1 cellular context compared by ENCODE assay signal in genomic region chr17:43337684-43338428, GRCh38.
TF ChIP-seq lines count a peak whose summit lies in the region.

No MANE protein-coding gene starts in this region.

TF ChIP-seq in GM23338, 12 proteins besides CTCF, POLR2A, EP300 and RAD21 (continued from another document):
- TF ChIP-seq REST (IDR thresholded peaks at IDR 0.05; ENCODE audit: unreplicated experiment) (no peak), EZH2 (IDR thresholded peaks at IDR 0.05; ENCODE audit: low read depth, unreplicated experiment) (no peak), EZH2phosphoT487 (IDR thresholded peaks at IDR 0.05; ENCODE audit: unreplicated experiment) (no peak), ZNF114 (CRISPR knock-in tag; IDR thresholded peaks at IDR 0.05) (no peak), STAT1 (IDR thresholded peaks at IDR 0.05; ENCODE audit: unreplicated experiment) (no peak)
